Comparison of ENCODE assay signal across 11 cellular contexts in genomic region chr1:183568176-183569041, GRCh38. TPM values are rescaled to one million over a fixed set of nuclear protein-coding genes. Genes with fewer than 3 reads are reported as not detected.
DNase-seq lines count a peak whose midpoint lies in the region; ATAC-seq, FAIRE-seq and TF ChIP-seq lines count a peak whose summit lies in the region.
"Had no signal": no experiment of that assay in that cellular context is flagged by ENCODE, and none has a peak within 500 bp of the region (broad histone marks: within the 10 kb centered on the region; RNA-seq: fewer than 3 reads in every experiment).

No MANE protein-coding gene starts in this region.

- in situ Hi-C loops in HepG2 (cut with HindIII; ENCODE audit: extremely low pct_ligation_motif_present, low pct_unique_long_range_greater_than_20kb), result loop anchor here (25.0 kb wide), 1 partner anchor 281 kb away; no protein-coding TSS in a partner anchor

- no peak for TF ChIP-seq RAD21 in HepG2 (CRISPR knock-in tag; IDR thresholded peaks at IDR 0.05)

- peaks cover 22% of the 10 kb centered on the region for H3K4me1 Mint-ChIP-seq in activated CD4-positive, alpha-beta memory T cell treated with anti-CD3 and anti-CD28 coated beads for 36 hours (ENCODE audit: low read depth)
- H3K4me1 Mint-ChIP-seq in activated CD4-positive, alpha-beta memory T cell treated with anti-CD3 and anti-CD28 coated beads, Interleukin-2, amount 10 ng/mL, durations not matched to agents 7 days and 5 days, result peaks cover 12% of the 10 kb centered on the region
- peaks cover 14% of the 10 kb centered on the region for H3K4me1 Mint-ChIP-seq in activated T-helper 2 cell treated with anti-CD3 and anti-CD28 coated beads, Interferon-gamma antibody, Interleukin-2, Interleukin-4, amounts not matched to agents 10 μg/mL and 5 μg/mL and 100 μg/mL, durations not matched to agents 14 hours and 24 hours and 36 hours (ENCODE audit: low read depth)
- H3K4me1 Mint-ChIP-seq in Caco-2 (ENCODE audit: low read depth, unreplicated experiment), result peaks cover 8% of the 10 kb centered on the region

- no TSS peak for BruUV-seq in HepG2 (replicated peaks; lab: Mats Ljungman, UMichigan)
- no TSS peak for BruUV-seq in Caco-2 (replicated peaks; lab: Mats Ljungman, UMichigan)

- no peaks in the 10 kb centered on the region for H4K20me1 ChIP-seq in HepG2 (ENCODE audit: insufficient read depth, low read length)

- H3K9me3 ChIP-seq in HepG2 (ENCODE audit: low read length) (no peaks in the 10 kb centered on the region), tibial nerve (no peaks in the 10 kb centered on the region), Caco-2 (no peaks in the 10 kb centered on the region)

- 75% methylated on average over 10 of the region's 12 CpGs for WGBS in HepG2 (ENCODE audit: low lambda C conversion rate)
- WGBS in tibial nerve, 2 donors, result 69 to 72% methylated on average over 12 of the region's 12 CpGs

- H3K27me3 Mint-ChIP-seq in activated CD4-positive, alpha-beta memory T cell treated with anti-CD3 and anti-CD28 coated beads for 36 hours, result no peaks in the 10 kb centered on the region
- no peaks in the 10 kb centered on the region for H3K27me3 Mint-ChIP-seq in activated CD4-positive, alpha-beta memory T cell treated with anti-CD3 and anti-CD28 coated beads, Interleukin-2, amount 10 ng/mL, durations not matched to agents 7 days and 5 days
- no peaks in the 10 kb centered on the region for H3K27me3 Mint-ChIP-seq in activated T-helper 2 cell treated with anti-CD3 and anti-CD28 coated beads, Interferon-gamma antibody, Interleukin-2, Interleukin-4, amounts not matched to agents 10 μg/mL and 5 μg/mL and 100 μg/mL, durations not matched to agents 14 hours and 24 hours and 36 hours (ENCODE audit: low read depth)
- H3K27me3 Mint-ChIP-seq in Caco-2 (ENCODE audit: insufficient read depth, unreplicated experiment), result no peaks in the 10 kb centered on the region

- TF ChIP-seq CTCF in HepG2 (CRISPR knock-in tag; IDR thresholded peaks at IDR 0.05) (no peak), tibial nerve (IDR thresholded peaks at IDR 0.05) (no peak), Caco-2 (IDR thresholded peaks at IDR 0.05; ENCODE audit: insufficient read depth in 1 of 2, low read depth in 1 of 2, low read length in 1 of 2, severe bottlenecking in 1 of 2, unreplicated experiment in 1 of 2) (no peak)

- H3K27me3 ChIP-seq in HepG2 (ENCODE audit: control insufficient read depth in 1 of 2, insufficient read depth in 2 of 2, low read length in 2 of 2), result no peaks in the 10 kb centered on the region
- H3K27me3 ChIP-seq in tibial nerve, result no peaks in the 10 kb centered on the region
- H3K27me3 ChIP-seq in Caco-2 (replicated peaks; ENCODE audit: control insufficient read depth, insufficient read depth, low read length), result no peaks in the 10 kb centered on the region

- no peak for FAIRE-seq in HepG2 (lab: Jason Lieb, UNC)

- H2AFZ ChIP-seq in HepG2 (ENCODE audit: low read length), result no peak overlapping the region

- no peaks in the 10 kb centered on the region for H3K79me2 ChIP-seq in HepG2 (ENCODE audit: insufficient read depth, low read length)

- ATAC-seq in HepG2, result peak; percentile 11; the same call in 1 of the 3 replicates
- ATAC-seq in GM21367 (IDR thresholded peaks at IDR 0.05; ENCODE audit: unreplicated experiment), result no peak

- no peak overlapping the region for H3K27ac ChIP-seq in HepG2 (ENCODE audit: extremely low read length, insufficient read depth, low read length)
- peak overlapping the region in 2 of 4 donors; percentile 31 to 66 for H3K27ac ChIP-seq in tibial nerve

- TF ChIP-seq POLR2A in HepG2 (IDR thresholded peaks at IDR 0.05; ENCODE audit: insufficient read depth in 1 of 2, low read depth in 2 of 2, low read length in 2 of 2) (no peak), tibial nerve (IDR thresholded peaks at IDR 0.05) (no peak)

- CTCF ChIA-PET in activated CD4-positive, alpha-beta memory T cell treated with anti-CD3 and anti-CD28 coated beads for 36 hours (lab: Charles Lee), result interaction anchor here (0.6 to 2.0 kb wide), 3 partner anchors 87 to 708 kb away, joined by 3 to 5 read pairs (median 5); no protein-coding TSS in a partner anchor
- CTCF ChIA-PET in activated CD4-positive, alpha-beta memory T cell treated with anti-CD3 and anti-CD28 coated beads, Interleukin-2, amount 10 ng/mL, durations not matched to agents 7 days and 5 days (lab: Charles Lee), result interaction anchor here (1.5 kb wide), 1 partner anchor 11 kb away, joined by 3 read pairs; no protein-coding TSS in a partner anchor
- CTCF ChIA-PET in HepG2 (lab: Yijun Ruan, JAX; ENCODE audit: low intra/inter-chr PET ratio, low total read pairs) (no interaction called here), Caco-2 (lab: Charles Lee) (interaction anchor here (0.6 to 1.5 kb wide), 2 partner anchors 10 to 541 kb away, joined by 4 to 6 read pairs; no protein-coding TSS in a partner anchor)

- H3K4me2 ChIP-seq in HepG2 (ENCODE audit: low read depth, low read length), result no peak overlapping the region

- H3K27ac Mint-ChIP-seq in activated CD4-positive, alpha-beta memory T cell treated with anti-CD3 and anti-CD28 coated beads for 36 hours, result peak overlapping the region; percentile 69
- H3K27ac Mint-ChIP-seq in activated CD4-positive, alpha-beta memory T cell treated with anti-CD3 and anti-CD28 coated beads, Interleukin-2, amount 10 ng/mL, durations not matched to agents 7 days and 5 days, result no peak overlapping the region
- peak overlapping the region; percentile 17 for H3K27ac Mint-ChIP-seq in activated T-helper 2 cell treated with anti-CD3 and anti-CD28 coated beads, Interferon-gamma antibody, Interleukin-2, Interleukin-4, amounts not matched to agents 10 μg/mL and 5 μg/mL and 100 μg/mL, durations not matched to agents 14 hours and 24 hours and 36 hours
- H3K27ac Mint-ChIP-seq in Caco-2 (ENCODE audit: unreplicated experiment), result no peak overlapping the region
- H3K27ac Mint-ChIP-seq: natural killer cell had no signal

- H3K9ac ChIP-seq in HepG2 (ENCODE audit: insufficient read depth, low read depth, low read length), result no peak overlapping the region

- intact Hi-C loops in activated CD4-positive, alpha-beta memory T cell treated with anti-CD3 and anti-CD28 coated beads for 36 hours (cut with micrococcal nuclease), result loop anchor here (1.0 kb wide), 2 partner anchors 12 to 22 kb away; partner anchors contain the start of gene NCF2
- intact Hi-C loops in activated T-helper 2 cell treated with anti-CD3 and anti-CD28 coated beads, Interferon-gamma antibody, Interleukin-2, Interleukin-4, amounts not matched to agents 10 μg/mL and 5 μg/mL and 100 μg/mL, durations not matched to agents 14 hours and 24 hours and 36 hours (cut with micrococcal nuclease), result no loop called here
- intact Hi-C loops in HepG2 (cut with micrococcal nuclease; ENCODE audit: unreplicated experiment), result no loop called here
- intact Hi-C loops in Caco-2 (cut with micrococcal nuclease; ENCODE audit: unreplicated experiment), result no loop called here

- H3K36me3 ChIP-seq in HepG2 (replicated peaks in 1 of 2; ENCODE audit: control insufficient read depth in 1 of 2, insufficient read depth in 2 of 2, low read length in 2 of 2), result no peaks in the 10 kb centered on the region
- H3K36me3 ChIP-seq in tibial nerve, result no peaks in the 10 kb centered on the region
- H3K36me3 ChIP-seq in Caco-2 (ENCODE audit: control insufficient read depth, insufficient read depth, low read length), result no peaks in the 10 kb centered on the region

- TF ChIP-seq EP300 in HepG2 (IDR thresholded peaks at IDR 0.05; ENCODE audit: low read depth in 2 of 2, low read length in 2 of 2) (no peak), HepG2 (CRISPR knock-in tag; IDR thresholded peaks at IDR 0.05; ENCODE audit: borderline replicate concordance) (no peak), tibial nerve (IDR thresholded peaks at IDR 0.05) (peak; percentile 28 to 56)

- peak; percentile 45 for DNase-seq in activated CD4-positive, alpha-beta memory T cell treated with anti-CD3 and anti-CD28 coated beads for 36 hours
- DNase-seq in activated CD4-positive, alpha-beta memory T cell treated with anti-CD3 and anti-CD28 coated beads, Interleukin-2, amount 10 ng/mL, durations not matched to agents 7 days and 5 days, result no peak
- no peak for DNase-seq in activated T-helper 2 cell treated with anti-CD3 and anti-CD28 coated beads, Interferon-gamma antibody, Interleukin-2, Interleukin-4, amounts not matched to agents 10 μg/mL and 5 μg/mL and 100 μg/mL, durations not matched to agents 14 hours and 24 hours and 36 hours (ENCODE audit: low spot score)
- no peak for DNase-seq in HepG2 (ENCODE audit: low spot score)
- DNase-seq in tibial nerve (ENCODE audit: low spot score in 2 of 2), result peak in 1 of 2 donors; percentile 10
- DNase-seq in Caco-2, result no peak
- DNase-seq in NCI-H1694 (lab: John Stamatoyannopoulos, UW), result no peak
- DNase-seq: activated CD8-positive, alpha-beta memory T cell treated with anti-CD3 and anti-CD28 coated beads, Interleukin-2, amount 50 U/mL, for 48 hours; central memory CD4-positive, alpha-beta T cell; natural killer cell had no signal

- no peaks in the 10 kb centered on the region for H3K9me3 Mint-ChIP-seq in activated CD4-positive, alpha-beta memory T cell treated with anti-CD3 and anti-CD28 coated beads for 36 hours
- no peaks in the 10 kb centered on the region for H3K9me3 Mint-ChIP-seq in activated CD4-positive, alpha-beta memory T cell treated with anti-CD3 and anti-CD28 coated beads, Interleukin-2, amount 10 ng/mL, durations not matched to agents 7 days and 5 days
- no peaks in the 10 kb centered on the region for H3K9me3 Mint-ChIP-seq in activated T-helper 2 cell treated with anti-CD3 and anti-CD28 coated beads, Interferon-gamma antibody, Interleukin-2, Interleukin-4, amounts not matched to agents 10 μg/mL and 5 μg/mL and 100 μg/mL, durations not matched to agents 14 hours and 24 hours and 36 hours
- no peaks in the 10 kb centered on the region for H3K9me3 Mint-ChIP-seq in Caco-2 (ENCODE audit: unreplicated experiment)
- H3K9me3 Mint-ChIP-seq: natural killer cell had no signal

- POLR2A ChIA-PET in activated CD4-positive, alpha-beta memory T cell treated with anti-CD3 and anti-CD28 coated beads for 36 hours (lab: Charles Lee), result interaction anchor here (0.5 to 1.4 kb wide), 4 partner anchors 10 to 730 kb away, joined by 3 to 4 read pairs (median 3); no protein-coding TSS in a partner anchor
- POLR2A ChIA-PET in activated CD4-positive, alpha-beta memory T cell treated with anti-CD3 and anti-CD28 coated beads, Interleukin-2, amount 10 ng/mL, durations not matched to agents 7 days and 5 days (lab: Charles Lee), result interaction anchor here (2.1 kb wide), 1 partner anchor 11 kb away, joined by 6 read pairs; no protein-coding TSS in a partner anchor
- POLR2A ChIA-PET in HepG2 (lab: Yijun Ruan, JAX), result no interaction called here
- POLR2A ChIA-PET in Caco-2 (lab: Charles Lee), result interaction anchor here (0.5 to 0.7 kb wide), 2 partner anchors 13 to 402 kb away, joined by 4 read pairs; no protein-coding TSS in a partner anchor

- H3K4me3 Mint-ChIP-seq in activated CD4-positive, alpha-beta memory T cell treated with anti-CD3 and anti-CD28 coated beads for 36 hours, result no peak overlapping the region
- H3K4me3 Mint-ChIP-seq in activated CD4-positive, alpha-beta memory T cell treated with anti-CD3 and anti-CD28 coated beads, Interleukin-2, amount 10 ng/mL, durations not matched to agents 7 days and 5 days, result no peak overlapping the region
- H3K4me3 Mint-ChIP-seq in activated T-helper 2 cell treated with anti-CD3 and anti-CD28 coated beads, Interferon-gamma antibody, Interleukin-2, Interleukin-4, amounts not matched to agents 10 μg/mL and 5 μg/mL and 100 μg/mL, durations not matched to agents 14 hours and 24 hours and 36 hours (ENCODE audit: low read depth), result no peak overlapping the region
- H3K4me3 Mint-ChIP-seq in Caco-2 (ENCODE audit: unreplicated experiment), result no peak overlapping the region
- H3K4me3 Mint-ChIP-seq: natural killer cell had no signal

- H3K4me3 ChIP-seq in HepG2 (replicated peaks in 1 of 3; ENCODE audit: insufficient read depth in 1 of 3, low read depth in 2 of 3, low read length in 3 of 3), result no peak overlapping the region
- H3K4me3 ChIP-seq in tibial nerve, result no peak overlapping the region
- H3K4me3 ChIP-seq in Caco-2 (ENCODE audit: low read depth, low read length), result no peak overlapping the region

- H3K36me3 Mint-ChIP-seq in activated CD4-positive, alpha-beta memory T cell treated with anti-CD3 and anti-CD28 coated beads for 36 hours, result peaks cover 3% of the 10 kb centered on the region
- peaks cover 31% of the 10 kb centered on the region for H3K36me3 Mint-ChIP-seq in activated CD4-positive, alpha-beta memory T cell treated with anti-CD3 and anti-CD28 coated beads, Interleukin-2, amount 10 ng/mL, durations not matched to agents 7 days and 5 days (ENCODE audit: low read depth)
- peaks cover 2% of the 10 kb centered on the region for H3K36me3 Mint-ChIP-seq in activated T-helper 2 cell treated with anti-CD3 and anti-CD28 coated beads, Interferon-gamma antibody, Interleukin-2, Interleukin-4, amounts not matched to agents 10 μg/mL and 5 μg/mL and 100 μg/mL, durations not matched to agents 14 hours and 24 hours and 36 hours (ENCODE audit: low read depth)
- peaks cover 17% of the 10 kb centered on the region for H3K36me3 Mint-ChIP-seq in Caco-2 (ENCODE audit: insufficient read depth, unreplicated experiment)
- H3K36me3 Mint-ChIP-seq: natural killer cell had no signal

- H3K4me1 ChIP-seq in HepG2 (ENCODE audit: insufficient read depth, low read length), result peaks cover 22% of the 10 kb centered on the region
- peaks cover 0 to 7% (median 0%) of the 10 kb centered on the region in 4 donors for H3K4me1 ChIP-seq in tibial nerve
- peaks cover 11% of the 10 kb centered on the region for H3K4me1 ChIP-seq in Caco-2

RNA-seq across cellular contexts. Expression of gene NCF2, which starts 21.9 kb away (rescaled TPM):
- 1 to 10 TPM; 6.6 to 7.7 TPM for total RNA-seq in activated CD4-positive, alpha-beta memory T cell treated with anti-CD3 and anti-CD28 coated beads for 36 hours
- 10 to 100 TPM; 21.5 to 23.0 TPM for total RNA-seq in activated CD4-positive, alpha-beta memory T cell treated with anti-CD3 and anti-CD28 coated beads, Interleukin-2, amount 10 ng/mL, durations not matched to agents 7 days and 5 days
- total RNA-seq in activated T-helper 2 cell treated with anti-CD3 and anti-CD28 coated beads, Interferon-gamma antibody, Interleukin-2, Interleukin-4, amounts not matched to agents 10 μg/mL and 5 μg/mL and 100 μg/mL, durations not matched to agents 14 hours and 24 hours and 36 hours, result 2.2 and 2.6 TPM in 2 replicates
- total RNA-seq in HepG2 (2016; rRNA removed; fragmentation: Illumina TruSeq; extraction: Trizol), result 0.46 and 1.1 TPM in 2 replicates
- total RNA-seq in HepG2 (2016; cell fraction: cytosol; rRNA removed; fragmentation: Illumina TruSeq; extraction: Trizol; ENCODE audit: low read depth), result 0.26 and 0.30 TPM in 2 replicates
- 0.37 and 0.41 TPM in 2 replicates for total RNA-seq in HepG2 (2016; cell fraction: insoluble cytoplasmic fraction; rRNA removed; fragmentation: Illumina TruSeq; extraction: Trizol)
- total RNA-seq in HepG2 (2016; cell fraction: membrane; rRNA removed; fragmentation: Illumina TruSeq; extraction: Trizol), result 0.14 and 0.19 TPM in 2 replicates
- total RNA-seq in HepG2 (2016; cell fraction: nucleus; rRNA removed; fragmentation: Illumina TruSeq; extraction: Trizol), result not detected in 2 replicates
- 0.18 and 0.25 TPM in 2 replicates for polyA plus RNA-seq in HepG2 (2011; rRNA removed)
- 0.50 and 0.68 TPM in 2 replicates for polyA plus RNA-seq in HepG2 (2011; cell fraction: cytosol; rRNA removed)
- polyA plus RNA-seq in HepG2 (2011; cell fraction: nucleus; rRNA removed), result 0.10 and 0.35 TPM in 2 replicates
- 0.21 and 0.25 TPM in 2 replicates for polyA plus RNA-seq in HepG2 (2012)
- polyA plus RNA-seq in HepG2 (2016; cell fraction: cytosol; fragmentation: Illumina TruSeq; extraction: Trizol; ENCODE audit: low read depth), result 0.14 and 0.24 TPM in 2 replicates
- 0.27 and 1.4 TPM in 2 replicates for polyA plus RNA-seq in HepG2 (2016; cell fraction: insoluble cytoplasmic fraction; fragmentation: Illumina TruSeq; extraction: Trizol; ENCODE audit: low read depth)
- polyA plus RNA-seq in HepG2 (2016; cell fraction: membrane; fragmentation: Illumina TruSeq; extraction: Trizol; ENCODE audit: low read depth), result 0.43 and 0.53 TPM in 2 replicates
- polyA plus RNA-seq in HepG2 (2016; cell fraction: nucleus; fragmentation: Illumina TruSeq; extraction: Trizol; ENCODE audit: insufficient read depth, low read depth), result 0.72 TPM in 1 of 2 replicates, not detected in the other
- polyA minus RNA-seq in HepG2 (2011; rRNA and poly(A)+ RNA removed; ENCODE audit: low replicate concordance), result 3.3 TPM in 1 of 2 replicates, not detected in the other
- not detected in 2 replicates for polyA minus RNA-seq in HepG2 (2011; cell fraction: cytosol; rRNA and poly(A)+ RNA removed)
- polyA minus RNA-seq in HepG2 (2011; cell fraction: nucleus; rRNA and poly(A)+ RNA removed), result not detected in 2 replicates
- 10 to 100 TPM in 3 of 4 donors, 1 to 10 TPM in 1; 9.6 to 21.0 (median 17.1) TPM for total RNA-seq in tibial nerve
- total RNA-seq in Caco-2 (2022), result 0.58 TPM in 1 of 2 replicates, not detected in the other

Comparison
In these comparisons a context has a peak if more than half of its experiments do, and no peak if none do; other contexts are left out.
1. H3K27ac Mint-ChIP-seq: peak in activated CD4-positive, alpha-beta memory T cell treated with anti-CD3 and anti-CD28 coated beads for 36 hours (single experiment) and activated T-helper 2 cell treated with anti-CD3 and anti-CD28 coated beads, Interferon-gamma antibody, Interleukin-2, Interleukin-4, amounts not matched to agents 10 μg/mL and 5 μg/mL and 100 μg/mL, durations not matched to agents 14 hours and 24 hours and 36 hours (single experiment); none in activated CD4-positive, alpha-beta memory T cell treated with anti-CD3 and anti-CD28 coated beads, Interleukin-2, amount 10 ng/mL, durations not matched to agents 7 days and 5 days (single experiment) and Caco-2 (single experiment).